In genomic region chr12:43978546-43978945, GRCh38 we compare ENCODE assay signal across 21 cellular contexts.
DNase-seq lines count a peak whose midpoint lies in the region; ATAC-seq, FAIRE-seq and TF ChIP-seq lines count a peak whose summit lies in the region.
"Had no signal": no experiment of that assay in that cellular context is flagged by ENCODE, and none has a peak within 500 bp of the region (broad histone marks: within the 10 kb centered on the region; RNA-seq: fewer than 3 reads in every experiment).

No MANE protein-coding gene starts in this region.

- no TSS peak for BruUV-seq in K562 (replicated peaks; lab: Mats Ljungman, UMichigan)

- H3K4me3 ChIP-seq in A549 (no peak overlapping the region), NB4 (ENCODE audit: low read depth, low read length) (no peak overlapping the region), K562 (no peak overlapping the region)

- no peak overlapping the region for H2AFZ ChIP-seq in K562 (ENCODE audit: low read depth, low read length)

- CTCF ChIA-PET in A549 (lab: Yijun Ruan, JAX) = no interaction called here
- CTCF ChIA-PET in K562 (lab: Yijun Ruan, JAX; ENCODE audit: low intra/inter-chr PET ratio) = no interaction called here

- no peak overlapping the region for H3K4me2 ChIP-seq in A549
- H3K4me2 ChIP-seq in K562 (ENCODE audit: insufficient read depth, low read length) = no peak overlapping the region

- no peaks in the 10 kb centered on the region for H3K79me2 ChIP-seq in K562 (ENCODE audit: control insufficient read depth, insufficient read depth, low read length)

- TF ChIP-seq CTCF in A549 (IDR thresholded peaks at IDR 0.05) = no peak
- TF ChIP-seq CTCF in NB4 (IDR thresholded peaks at IDR 0.05; ENCODE audit: low read depth, low read length) = no peak
- TF ChIP-seq CTCF in K562 (IDR thresholded peaks at IDR 0.05 in 2 of 3, conservative IDR thresholded peaks at IDR 0.05 in 1 of 3; ENCODE audit: insufficient read depth in 2 of 3, low read depth in 1 of 3, low read length in 3 of 3) = no peak

- no peak for TF ChIP-seq EP300 in A549 (IDR thresholded peaks at IDR 0.05)
- no peak for TF ChIP-seq EP300 in K562 (IDR thresholded peaks at IDR 0.05; ENCODE audit: low read length)

- WGBS in A549 (ENCODE audit: missing lambda C conversion rate) = 71% methylated on average over 2 of the region's 2 CpGs
- WGBS in K562 (ENCODE audit: insufficient coverage, low coverage, missing lambda C conversion rate) = 0% methylated on average over 2 of the region's 2 CpGs

- no peaks in the 10 kb centered on the region for H3K9me1 ChIP-seq in K562 (ENCODE audit: control insufficient read depth, insufficient read depth, low read length)

- TF ChIP-seq POLR2A in A549 (IDR thresholded peaks at IDR 0.05; ENCODE audit: low read length) = no peak
- no peak for TF ChIP-seq POLR2A in NB4 (IDR thresholded peaks at IDR 0.05; ENCODE audit: extremely low read depth, insufficient read length)
- TF ChIP-seq POLR2A in K562 (conservative IDR thresholded peaks at IDR 0.05) = no peak

- POLR2A ChIA-PET in A549 (lab: Yijun Ruan, JAX) (no interaction called here), K562 (lab: Yijun Ruan, JAX) (no interaction called here)

- no peaks in the 10 kb centered on the region for H4K20me1 ChIP-seq in K562 (replicated peaks; ENCODE audit: control insufficient read depth, insufficient read depth, low read length)

- no peaks in the 10 kb centered on the region for H3K36me3 ChIP-seq in K562 (ENCODE audit: control insufficient read depth, insufficient read depth, low read length)
- H3K36me3 ChIP-seq: BE2C had no signal

- intact Hi-C loops in K562 (cut with micrococcal nuclease) = no loop called here

- H3K27ac ChIP-seq in A549 = no peak overlapping the region
- H3K27ac ChIP-seq in K562 (ENCODE audit: extremely low read depth, low read depth, low read length) = no peak overlapping the region
- H3K27ac ChIP-seq: HL-60 had no signal

- DNase-seq in A549 (ENCODE audit: low read depth in 1 of 2, low spot score in 1 of 2) = no peak
- DNase-seq in EH (ENCODE audit: low read depth) = peak; percentile 3
- peak; percentile 7 for DNase-seq in NB4 (ENCODE audit: low read depth)
- DNase-seq in K562 (ENCODE audit: extremely low read depth in 1 of 4, low spot score in 3 of 4) = no peak
- DNase-seq in NCI-H2081 (lab: John Stamatoyannopoulos, UW) = no peak
- DNase-seq in NCI-H146 (lab: John Stamatoyannopoulos, UW) = no peak
- DNase-seq in frontal cortex (ENCODE audit: low spot score in 2 of 2) = no peak
- DNase-seq: ACHN; BE2C; C1 segment of cervical spinal cord; CD4-positive, CD25-positive, alpha-beta regulatory T cell; CD8-positive, alpha-beta memory T cell; COR-L47; GDM1; H9; KG1 had no signal

- no peaks in the 10 kb centered on the region for H3K9me3 ChIP-seq in A549
- H3K9me3 ChIP-seq in K562 (replicated peaks; ENCODE audit: control insufficient read depth, insufficient read depth, low read depth, low read length) = no peaks in the 10 kb centered on the region
- H3K9me3 ChIP-seq: BE2C had no signal

- no peaks in the 10 kb centered on the region for H3K27me3 ChIP-seq in K562 (ENCODE audit: control insufficient read depth in 2 of 2, insufficient read depth in 2 of 2, low read length in 2 of 2)
- H3K27me3 ChIP-seq: BE2C had no signal

- H3K4me1 ChIP-seq in A549 (no peaks in the 10 kb centered on the region), K562 (replicated peaks in 1 of 2; ENCODE audit: control insufficient read depth in 2 of 2, insufficient read depth in 2 of 2, low read length in 2 of 2) (no peaks in the 10 kb centered on the region)
- H3K4me1 ChIP-seq: BE2C had no signal

- ATAC-seq in A549 (no peak), K562 (no peak), GM18868 (IDR thresholded peaks at IDR 0.05; ENCODE audit: unreplicated experiment) (no peak)

- TF ChIP-seq RAD21 in A549 (conservative IDR thresholded peaks at IDR 0.05 in 1 of 2, IDR thresholded peaks at IDR 0.05 in 1 of 2) (no peak), K562 (CRISPR knock-in tag; conservative IDR thresholded peaks at IDR 0.05 in 1 of 2, IDR thresholded peaks at IDR 0.05 in 1 of 2) (no peak)

- FAIRE-seq in A549 (lab: Jason Lieb, UNC) = peak; percentile 23
- no peak for FAIRE-seq in K562 (lab: Jason Lieb, UNC)
- no peak for FAIRE-seq in frontal cortex (lab: Jason Lieb, UNC)
- FAIRE-seq: D721Med, GM18507, H1 had no signal

- in situ Hi-C loops in K562 (cut with MboI) = no loop called here

- no peak overlapping the region for H3K9ac ChIP-seq in K562 (ENCODE audit: insufficient read depth in 1 of 2, low read depth in 2 of 2, low read length in 2 of 2)

TF ChIP-seq in A549, 52 proteins besides CTCF, POLR2A, EP300 and RAD21:
- TF ChIP-seq CEBPB (IDR thresholded peaks at IDR 0.05) = no peak
- no peak for TF ChIP-seq ATOH8 (CRISPR knock-in tag; IDR thresholded peaks at IDR 0.05; ENCODE audit: low read depth)
- TF ChIP-seq KDM1A (IDR thresholded peaks at IDR 0.05; ENCODE audit: low read depth) = no peak
- no peak for TF ChIP-seq ZFP36 (IDR thresholded peaks at IDR 0.05; ENCODE audit: borderline replicate concordance, partially characterized antibody)
- TF ChIP-seq GATA3 (IDR thresholded peaks at IDR 0.05; ENCODE audit: borderline replicate concordance) = no peak
- TF ChIP-seq HDAC2 (IDR thresholded peaks at IDR 0.05) = no peak
- TF ChIP-seq MAFK (IDR thresholded peaks at IDR 0.05; ENCODE audit: partially characterized antibody) = no peak
- TF ChIP-seq EHF (CRISPR knock-in tag; IDR thresholded peaks at IDR 0.05) = no peak
- TF ChIP-seq CHD2 (IDR thresholded peaks at IDR 0.05; ENCODE audit: low read length, partially characterized antibody) = no peak
- no peak for TF ChIP-seq EHMT2 (IDR thresholded peaks at IDR 0.05; ENCODE audit: low read depth)
- no peak for TF ChIP-seq PBX3 (IDR thresholded peaks at IDR 0.05)
- TF ChIP-seq POLR2AphosphoS2 (conservative IDR thresholded peaks at IDR 0.05; ENCODE audit: low read length) = no peak
TF ChIP-seq in A549: peak in this region for 0.

TF ChIP-seq in K562, 482 proteins besides CTCF, POLR2A, EP300 and RAD21 (continues in another document):
- TF ChIP-seq FOXJ3 (CRISPR knock-in tag; IDR thresholded peaks at IDR 0.05) = no peak
- TF ChIP-seq ZNF444 (CRISPR knock-in tag; IDR thresholded peaks at IDR 0.05) = no peak
- no peak for TF ChIP-seq ZNF764 (CRISPR knock-in tag; IDR thresholded peaks at IDR 0.05; ENCODE audit: low read depth)
- no peak for TF ChIP-seq SRSF1 (IDR thresholded peaks at IDR 0.05; ENCODE audit: low read depth, low read length)
- no peak for TF ChIP-seq NR4A1 (CRISPR knock-in tag; IDR thresholded peaks at IDR 0.05)
- no peak for TF ChIP-seq NR4A1 (tag; IDR thresholded peaks at IDR 0.05)
- 0 out of 2 replicates have a peak, but pooled peaks have one; percentile 38 for TF ChIP-seq ZSCAN32 (CRISPR knock-in tag; IDR thresholded peaks at IDR 0.05)
- TF ChIP-seq ATF3 (IDR thresholded peaks at IDR 0.05) = 0 out of 2 replicates have a peak, but pooled peaks have one; percentile 12
- no peak for TF ChIP-seq ATF3 (CRISPR knock-in tag; conservative IDR thresholded peaks at IDR 0.05)
- no peak for TF ChIP-seq BMI1 (IDR thresholded peaks at IDR 0.05; ENCODE audit: low read length)
- no peak for TF ChIP-seq ZNF707 (CRISPR knock-in tag; conservative IDR thresholded peaks at IDR 0.05)
- TF ChIP-seq, protein P1, sequence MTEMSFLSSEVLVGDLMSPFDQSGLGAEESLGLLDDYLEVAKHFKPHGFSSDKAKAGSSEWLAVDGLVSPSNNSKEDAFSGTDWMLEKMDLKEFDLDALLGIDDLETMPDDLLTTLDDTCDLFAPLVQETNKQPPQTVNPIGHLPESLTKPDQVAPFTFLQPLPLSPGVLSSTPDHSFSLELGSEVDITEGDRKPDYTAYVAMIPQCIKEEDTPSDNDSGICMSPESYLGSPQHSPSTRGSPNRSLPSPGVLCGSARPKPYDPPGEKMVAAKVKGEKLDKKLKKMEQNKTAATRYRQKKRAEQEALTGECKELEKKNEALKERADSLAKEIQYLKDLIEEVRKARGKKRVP (CRISPR knock-in tag; IDR thresholded peaks at IDR 0.05) = peak; percentile 41; the same call in 1 of the 2 replicates
- no peak for TF ChIP-seq RBM25 (IDR thresholded peaks at IDR 0.05; ENCODE audit: low read depth, low read length, severe bottlenecking)
- no peak for TF ChIP-seq CEBPG (CRISPR knock-in tag; IDR thresholded peaks at IDR 0.05)
- TF ChIP-seq CEBPG (tag; conservative IDR thresholded peaks at IDR 0.05 in 1 of 2, IDR thresholded peaks at IDR 0.05 in 1 of 2) = peak; percentile 55 to 80
- TF ChIP-seq, protein P2, sequence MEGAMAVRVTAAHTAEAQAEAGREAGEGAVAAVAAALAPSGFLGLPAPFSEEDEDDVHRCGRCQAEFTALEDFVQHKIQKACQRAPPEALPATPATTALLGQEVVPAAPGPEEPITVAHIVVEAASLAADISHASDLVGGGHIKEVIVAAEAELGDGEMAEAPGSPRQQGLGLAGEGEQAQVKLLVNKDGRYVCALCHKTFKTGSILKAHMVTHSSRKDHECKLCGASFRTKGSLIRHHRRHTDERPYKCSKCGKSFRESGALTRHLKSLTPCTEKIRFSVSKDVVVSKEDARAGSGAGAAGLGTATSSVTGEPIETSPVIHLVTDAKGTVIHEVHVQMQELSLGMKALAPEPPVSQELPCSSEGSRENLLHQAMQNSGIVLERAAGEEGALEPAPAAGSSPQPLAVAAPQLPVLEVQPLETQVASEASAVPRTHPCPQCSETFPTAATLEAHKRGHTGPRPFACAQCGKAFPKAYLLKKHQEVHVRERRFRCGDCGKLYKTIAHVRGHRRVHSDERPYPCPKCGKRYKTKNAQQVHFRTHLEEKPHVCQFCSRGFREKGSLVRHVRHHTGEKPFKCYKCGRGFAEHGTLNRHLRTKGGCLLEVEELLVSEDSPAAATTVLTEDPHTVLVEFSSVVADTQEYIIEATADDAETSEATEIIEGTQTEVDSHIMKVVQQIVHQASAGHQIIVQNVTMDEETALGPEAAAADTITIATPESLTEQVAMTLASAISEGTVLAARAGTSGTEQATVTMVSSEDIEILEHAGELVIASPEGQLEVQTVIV (CRISPR knock-in tag; IDR thresholded peaks at IDR 0.05; ENCODE audit: borderline replicate concordance) = no peak

Comparison
In these comparisons a context has a peak if more than half of its experiments do, and no peak if none do; other contexts are left out.
1. DNase-seq: peak in EH (single experiment) and NB4 (single experiment); none in A549 (0 of 2), K562 (0 of 4), NCI-H2081 (0 of 2), NCI-H146 (single experiment) and frontal cortex (0 of 2).